Comparison of ENCODE assay signal across 22 cellular contexts in genomic region chr5:160036884-160037283, GRCh38. TPM values are rescaled to one million over a fixed set of nuclear protein-coding genes. Genes with fewer than 3 reads are reported as not detected.
DNase-seq lines count a peak whose midpoint lies in the region; ATAC-seq, FAIRE-seq and TF ChIP-seq lines count a peak whose summit lies in the region.
"Had no signal": no experiment of that assay in that cellular context is flagged by ENCODE, and none has a peak within 500 bp of the region (broad histone marks: within the 10 kb centered on the region; RNA-seq: fewer than 3 reads in every experiment).

No MANE protein-coding gene starts in this region.

- intact Hi-C loops in left ventricle myocardium inferior (cut with micrococcal nuclease) (no loop called here), gastrocnemius medialis (cut with DNase I; ENCODE audit: low total_unique reads) (no loop called here)

- CTCF ChIA-PET in activated CD4-positive, alpha-beta memory T cell treated with anti-CD3 and anti-CD28 coated beads, Interleukin-2, amount 10 ng/mL, durations not matched to agents 7 days and 5 days (lab: Charles Lee), result interaction anchor here (1.0 kb wide), 1 partner anchor 15 kb away, joined by 3 read pairs; no protein-coding TSS in a partner anchor

- DNase-seq in G401 (ENCODE audit: low spot score) (peak; percentile 93), left ventricle myocardium inferior (no peak), gastrocnemius medialis (no peak), GM12892 (ENCODE audit: insufficient read length) (no peak)
- DNase-seq in activated CD4-positive, alpha-beta memory T cell treated with anti-CD3 and anti-CD28 coated beads, Interleukin-2, amount 10 ng/mL, durations not matched to agents 7 days and 5 days, result no peak
- DNase-seq: AML-193; Calu3; CD8-positive, alpha-beta T cell; DMS153; GOT3; KG1; NCI-H1092 treated with DMSO at 0.1 percent for 48 hours; NCI-H1436 treated with DMSO at 0.1 percent for 48 hours; NCI-H1930; NCI-H69 had no signal

- ATAC-seq in gastrocnemius medialis, result peak; percentile 39 to 46
- no peak for ATAC-seq in GM19463 (IDR thresholded peaks at IDR 0.05; ENCODE audit: unreplicated experiment)
- ATAC-seq: CD8-positive, alpha-beta T cell; HCT116; Panc1 had no signal

- peak overlapping the region; percentile 49 for H3K4me3 ChIP-seq in left ventricle myocardium inferior
- H3K4me3 ChIP-seq in gastrocnemius medialis, result no peak overlapping the region
- H3K4me3 ChIP-seq: SJSA1 had no signal

- in situ Hi-C loops in G401 (cut with HindIII; ENCODE audit: low sequenced_read_pairs) (no loop called here), gastrocnemius medialis (cut with MboI; ENCODE audit: low sequenced_read_pairs in 4 of 4) (no loop called here)

- H3K9me3 ChIP-seq in left ventricle myocardium inferior (replicated peaks) (no peaks in the 10 kb centered on the region), gastrocnemius medialis (no peaks in the 10 kb centered on the region)
- H3K9me3 ChIP-seq: SJSA1 had no signal

- H3K4me1 ChIP-seq in left ventricle myocardium inferior (peaks cover 42% of the 10 kb centered on the region), gastrocnemius medialis (peaks cover 0 to 14% of the 10 kb centered on the region in 2 donors)

- peaks cover 71% of the 10 kb centered on the region for H3K36me3 Mint-ChIP-seq in brain
- peaks cover 40% of the 10 kb centered on the region for H3K36me3 Mint-ChIP-seq in activated CD4-positive, alpha-beta memory T cell treated with anti-CD3 and anti-CD28 coated beads, Interleukin-2, amount 10 ng/mL, durations not matched to agents 7 days and 5 days (ENCODE audit: low read depth)

- FAIRE-seq in GM12892 (lab: Jason Lieb, UNC), result no peak
- FAIRE-seq: G401.6, GM18507 had no signal

- H3K27ac ChIP-seq in left ventricle myocardium inferior (replicated peaks) (peak overlapping the region; percentile 71), gastrocnemius medialis (peak overlapping the region in 3 of 4 donors; percentile 19 to 60 (median 30))
- H3K27ac ChIP-seq: SJSA1 had no signal

- POLR2A ChIA-PET in activated CD4-positive, alpha-beta memory T cell treated with anti-CD3 and anti-CD28 coated beads, Interleukin-2, amount 10 ng/mL, durations not matched to agents 7 days and 5 days (lab: Charles Lee), result no interaction called here

- no peaks in the 10 kb centered on the region for H3K27me3 Mint-ChIP-seq in brain
- no peaks in the 10 kb centered on the region for H3K27me3 Mint-ChIP-seq in activated CD4-positive, alpha-beta memory T cell treated with anti-CD3 and anti-CD28 coated beads, Interleukin-2, amount 10 ng/mL, durations not matched to agents 7 days and 5 days

- H3K27ac Mint-ChIP-seq in brain, result peak overlapping the region in 4 of 5 experiments; percentile 32 to 90 (median 86)
- H3K27ac Mint-ChIP-seq in activated CD4-positive, alpha-beta memory T cell treated with anti-CD3 and anti-CD28 coated beads, Interleukin-2, amount 10 ng/mL, durations not matched to agents 7 days and 5 days, result no peak overlapping the region
- H3K27ac Mint-ChIP-seq: CD8-positive, alpha-beta T cell had no signal

- no peaks in the 10 kb centered on the region for H3K9me3 Mint-ChIP-seq in brain
- H3K9me3 Mint-ChIP-seq in activated CD4-positive, alpha-beta memory T cell treated with anti-CD3 and anti-CD28 coated beads, Interleukin-2, amount 10 ng/mL, durations not matched to agents 7 days and 5 days, result no peaks in the 10 kb centered on the region
- H3K9me3 Mint-ChIP-seq: CD8-positive, alpha-beta T cell had no signal

- peak overlapping the region in 1 of 5 experiments; percentile 35 for H3K4me3 Mint-ChIP-seq in brain
- no peak overlapping the region for H3K4me3 Mint-ChIP-seq in activated CD4-positive, alpha-beta memory T cell treated with anti-CD3 and anti-CD28 coated beads, Interleukin-2, amount 10 ng/mL, durations not matched to agents 7 days and 5 days
- H3K4me3 Mint-ChIP-seq: CD8-positive, alpha-beta T cell had no signal

- H3K36me3 ChIP-seq in left ventricle myocardium inferior, result peaks cover 61% of the 10 kb centered on the region
- H3K36me3 ChIP-seq in gastrocnemius medialis, result peaks cover 0 to 33% of the 10 kb centered on the region in 2 donors

- H3K27me3 ChIP-seq in left ventricle myocardium inferior (ENCODE audit: low read depth) (no peaks in the 10 kb centered on the region), gastrocnemius medialis (no peaks in the 10 kb centered on the region)
- H3K27me3 ChIP-seq: SJSA1 had no signal

- TF ChIP-seq CTCF in brain (conservative IDR thresholded peaks at IDR 0.05) (no peak), left ventricle myocardium inferior (IDR thresholded peaks at IDR 0.05; ENCODE audit: borderline replicate concordance) (no peak), gastrocnemius medialis (IDR thresholded peaks at IDR 0.05 in 4 of 5, conservative IDR thresholded peaks at IDR 0.05 in 1 of 5) (no peak)

- H3K4me1 Mint-ChIP-seq in brain, result peaks cover 10% of the 10 kb centered on the region
- peaks cover 10% of the 10 kb centered on the region for H3K4me1 Mint-ChIP-seq in activated CD4-positive, alpha-beta memory T cell treated with anti-CD3 and anti-CD28 coated beads, Interleukin-2, amount 10 ng/mL, durations not matched to agents 7 days and 5 days

- TF ChIP-seq POLR2A in gastrocnemius medialis (IDR thresholded peaks at IDR 0.05) (no peak), GM12892 (IDR thresholded peaks at IDR 0.05; ENCODE audit: low read depth, low read length) (no peak)

RNA-seq across cellular contexts. Expression of gene TTC1, which starts 27.9 kb away (rescaled TPM):
- total RNA-seq in G401 (2014; rRNA removed; shearing (Covaris generic)), result 35.6 and 47.2 TPM in 2 replicates
- 73.0 TPM for polyA plus RNA-seq in brain (ENCODE audit: insufficient read depth, low read depth, low replicate concordance)
- 94.2 TPM for total RNA-seq in left ventricle myocardium inferior
- total RNA-seq in gastrocnemius medialis, result 10 to 100 TPM; 39.9 to 67.9 (median 56.3) TPM
- total RNA-seq in activated CD4-positive, alpha-beta memory T cell treated with anti-CD3 and anti-CD28 coated beads, Interleukin-2, amount 10 ng/mL, durations not matched to agents 7 days and 5 days, result 10 to 100 TPM; 41.6 to 43.0 TPM
- polyA plus RNA-seq in GM12892 (2012; ENCODE audit: missing spikeins), result 87.8 TPM
